ENCODE assay signal across 19 cellular contexts in genomic region chr2:134625311-134625710, GRCh38.
DNase-seq lines count a peak whose midpoint lies in the region; FAIRE-seq and TF ChIP-seq lines count a peak whose summit lies in the region.
"Had no signal": no experiment of that assay in that cellular context is flagged by ENCODE, and none has a peak within 500 bp of the region (broad histone marks: within the 10 kb centered on the region; RNA-seq: fewer than 3 reads in every experiment).

No MANE protein-coding gene starts in this region.

- H3K4me3 ChIP-seq in WERI-Rb-1 (ENCODE audit: low read depth, low read length), result no peak overlapping the region
- H3K4me3 ChIP-seq: A549, GM23338 had no signal

- no peaks in the 10 kb centered on the region for H3K9me3 ChIP-seq in WERI-Rb-1 (ENCODE audit: severe bottlenecking)
- H3K9me3 ChIP-seq: A549 had no signal

- no peaks in the 10 kb centered on the region for H3K36me3 ChIP-seq in WERI-Rb-1

- no peaks in the 10 kb centered on the region for H3K27me3 ChIP-seq in WERI-Rb-1 (ENCODE audit: insufficient read depth, low read depth, severe bottlenecking)

- in situ Hi-C loops in G401 (cut with HindIII; ENCODE audit: low sequenced_read_pairs), result no loop called here

- no peak for TF ChIP-seq CTCF in WERI-Rb-1 (IDR thresholded peaks at IDR 0.05; ENCODE audit: low read depth, low read length)

- peak; percentile 40 for FAIRE-seq in GM19239 (lab: Jason Lieb, UNC)
- FAIRE-seq: A549, G401.6, GM18507 had no signal

- H3K27ac ChIP-seq in WERI-Rb-1, result no peak overlapping the region
- H3K27ac ChIP-seq: A549 had no signal

- peak; percentile 77 for DNase-seq in G401 (ENCODE audit: low spot score)
- DNase-seq in GM19239 (ENCODE audit: insufficient read length, low spot score), result no peak
- DNase-seq in RPMI7951 (ENCODE audit: low read depth), result peak; percentile 19
- peak; percentile 14 to 18 for DNase-seq in cerebellar nuclear complex (lab: John Stamatoyannopoulos, UW)
- no peak for DNase-seq in NCI-H2107 (lab: John Stamatoyannopoulos, UW)
- no peak for DNase-seq in HUDEP-2 (lab: John Stamatoyannopoulos, UW; ENCODE audit: unreplicated experiment in 76 of 76)
- DNase-seq in WERI-Rb-1, result no peak
- no peak for DNase-seq in mesenteric fat pad (ENCODE audit: low spot score)
- DNase-seq: 8988T; Calu3; CD4-positive, alpha-beta memory T cell; COR-L47; DMS53; DMS79 treated with DMSO at 0.1 percent for 48 hours; H9 had no signal

Comparison
In these comparisons a context has a peak if more than half of its experiments do, and no peak if none do; other contexts are left out.
1. DNase-seq: peak in G401 (single experiment), RPMI7951 (single experiment) and cerebellar nuclear complex (2 of 2); none in GM19239 (single experiment), NCI-H2107 (single experiment), HUDEP-2 (0 of 76), WERI-Rb-1 (single experiment) and mesenteric fat pad (single experiment).